Comparison of ENCODE assay signal across 38 cellular contexts in genomic region chr13:50793026-50793425, GRCh38. TPM values are rescaled to one million over a fixed set of nuclear protein-coding genes. Genes with fewer than 3 reads are reported as not detected.
"Had no signal": no experiment of that assay in that cellular context is flagged by ENCODE, and none has a peak within 500 bp of the region (broad histone marks: within the 10 kb centered on the region; RNA-seq: fewer than 3 reads in every experiment).

No MANE protein-coding gene starts in this region.

- H3K27ac ChIP-seq: adrenal gland, ascending aorta, body of pancreas, brain microvascular endothelial cell, breast epithelium, cardiac muscle cell had no signal

- H3K36me3 ChIP-seq: adrenal gland, ascending aorta, brain microvascular endothelial cell, breast epithelium, cardiac muscle cell had no signal

- H3K27me3 ChIP-seq: adrenal gland, ascending aorta, body of pancreas, brain microvascular endothelial cell, breast epithelium had no signal

- FAIRE-seq: astrocyte, bronchial epithelial cell had no signal

- DNase-seq: activated effector memory CD4-positive, alpha-beta T cell treated with anti-CD3 and anti-CD28 coated beads, Interleukin-2, amount 50 U/mL, for 16 hours; activated effector memory CD4-positive, alpha-beta T cell treated with Interleukin-2 at 50 U/mL for 16 hours; activated gamma-delta T cell; activated gamma-delta T cell treated with Interleukin-2 at 50 U/mL for 16 hours; activated naive CD4-positive, alpha-beta T cell; activated naive CD4-positive, alpha-beta T cell treated with anti-CD3 and anti-CD28 coated beads for 36 hours; activated naive CD4-positive, alpha-beta T cell treated with anti-CD3 and anti-CD28 coated beads, Interleukin-2, amount 10 ng/mL, durations not matched to agents 7 days and 5 days; activated naive CD4-positive, alpha-beta T cell treated with anti-CD3 and anti-CD28 coated beads, Interleukin-2, amount 50 U/mL, for 16 hours; activated naive CD4-positive, alpha-beta T cell treated with Interleukin-2 at 50 U/mL for 16 hours; activated naive CD8-positive, alpha-beta T cell treated with anti-CD3 and anti-CD28 coated beads for 36 hours; activated naive CD8-positive, alpha-beta T cell treated with anti-CD3 and anti-CD28 coated beads, Interleukin-2, amount 10 ng/mL, durations not matched to agents 7 days and 5 days; activated naive CD8-positive, alpha-beta T cell treated with anti-CD3 and anti-CD28 coated beads, Interleukin-2, amount 50 U/mL, for 24 hours; activated T-cell treated with anti-CD3 and anti-CD28 coated beads, Interleukin-2, amount 50 U/mL, for 1 hour; activated T-cell treated with anti-CD3 and anti-CD28 coated beads, Interleukin-2, amount 50 U/mL, for 24 hours; activated T-cell treated with anti-CD3 and anti-CD28 coated beads, Interleukin-2, amount 50 U/mL, for 4 hours; activated T-cell treated with anti-CD3 and anti-CD28 coated beads, Interleukin-2, amount 50 U/mL, for 48 hours; activated T-cell treated with anti-CD3 and anti-CD28 coated beads, Interleukin-2, amount 50 U/mL, for 72 hours; adrenal gland; amniotic stem cell; amygdala; anterior cingulate cortex; aorta; body of pancreas; brain microvascular endothelial cell; caudate nucleus; central memory CD4-positive, alpha-beta T cell; cerebellar nuclear complex had no signal

- H3K4me3 ChIP-seq: adrenal gland, ascending aorta, body of pancreas, breast epithelium, cardiac muscle cell had no signal

- H3K4me1 ChIP-seq: adrenal gland, ascending aorta, body of pancreas, breast epithelium had no signal

- H3K9me3 ChIP-seq: adrenal gland, ascending aorta, body of pancreas, breast epithelium had no signal

- ATAC-seq: activated naive CD4-positive, alpha-beta T cell treated with anti-CD3 and anti-CD28 coated beads, Interleukin-2, amount 50 U/mL, for 72 hours; activated naive CD8-positive, alpha-beta T cell treated with anti-CD3 and anti-CD28 coated beads, Interleukin-2, amount 50 U/mL, for 24 hours; activated T-cell treated with anti-CD3 and anti-CD28 coated beads, Interleukin-2, amount 50 U/mL, for 4 hours; activated T-cell treated with anti-CD3 and anti-CD28 coated beads, Interleukin-2, amount 50 U/mL, for 72 hours; activated T-helper 17 cell treated with anti-CD3 and anti-CD28 coated beads, Interleukin-2, amount 50 U/mL, for 72 hours; body of pancreas had no signal

RNA-seq across cellular contexts. Expression of gene DLEU7, which starts 50.5 kb away (rescaled TPM):
- total RNA-seq: activated naive CD4-positive, alpha-beta T cell treated with anti-CD3 and anti-CD28 coated beads for 36 hours; activated naive CD4-positive, alpha-beta T cell treated with anti-CD3 and anti-CD28 coated beads, Interleukin-2, amount 50 U/mL, for 72 hours; activated naive CD8-positive, alpha-beta T cell treated with anti-CD3 and anti-CD28 coated beads for 36 hours; activated naive CD8-positive, alpha-beta T cell treated with anti-CD3 and anti-CD28 coated beads, Interleukin-2, amount 10 ng/mL, durations not matched to agents 7 days and 5 days; activated T-cell treated with anti-CD3 and anti-CD28 coated beads, Interleukin-2, amount 50 U/mL, for 4 hours; activated T-cell treated with anti-CD3 and anti-CD28 coated beads, Interleukin-2, amount 50 U/mL, for 72 hours; activated T-helper 1 cell treated with anti-CD3 and anti-CD28 coated beads, Interleukin-12 subunit alpha, Interleukin-12 subunit beta, Interleukin-2, Interleukin-4 antibody, amounts not matched to agents 30 ng/mL and 10 ng/mL and 1 ng/mL, durations not matched to agents 14 hours and 24 hours and 36 hours; activated T-helper 17 cell treated with anti-CD3 and anti-CD28 coated beads, Interleukin-2, amount 50 U/mL, for 72 hours; activated T-helper 2 cell treated with anti-CD3 and anti-CD28 coated beads, Interferon-gamma antibody, Interleukin-2, Interleukin-4, amounts not matched to agents 10 μg/mL and 5 μg/mL and 100 μg/mL, durations not matched to agents 14 hours and 24 hours and 36 hours; ascending aorta; body of pancreas; bronchial epithelial cell; cardiac muscle cell; cardiac septum; chondrocyte had no signal
- polyA plus RNA-seq: cardiac muscle cell had no signal
